In the genomic region with DNA sequence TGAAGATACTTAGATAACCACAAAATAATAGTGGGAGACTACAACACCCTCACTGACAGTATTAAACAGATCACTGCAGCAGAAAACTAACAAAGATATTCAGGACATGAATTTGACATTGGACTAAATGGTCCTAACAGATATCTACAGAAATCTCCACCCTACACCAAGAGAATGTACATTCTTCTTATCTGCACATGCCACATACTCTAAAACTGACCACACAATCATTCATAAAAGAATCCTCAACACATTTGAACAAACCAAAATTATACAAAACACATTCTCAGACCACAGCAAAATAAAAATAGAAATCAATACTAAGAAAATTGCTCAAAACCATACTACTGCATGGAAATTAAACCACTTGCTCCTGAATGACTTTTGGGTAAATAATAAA, we compare ENCODE assay signal across 32 cellular contexts.
"Had no signal": no experiment of that assay in that cellular context is flagged by ENCODE, and none has a peak within 500 bp of the region (broad histone marks: within the 10 kb centered on the region; RNA-seq: fewer than 3 reads in every experiment).

No MANE protein-coding gene starts in this region.

- H3K4me3 Mint-ChIP-seq: activated B cell treated with CpG ODN at 0.5 μM for 24 hours; activated CD8-positive, alpha-beta T cell treated with anti-CD3 and anti-CD28 coated beads for 36 hours; activated naive CD8-positive, alpha-beta T cell; activated T-cell treated with anti-CD3 and anti-CD28 coated beads, Interleukin-2, amount 50 U/mL, for 4 hours; activated T-helper 17 cell treated with anti-CD3 and anti-CD28 coated beads, Interleukin-2, amount 50 U/mL, for 72 hours; central memory CD8-positive, alpha-beta T cell; effector memory CD8-positive, alpha-beta T cell; T-helper 17 cell; T-helper 2 cell treated with Interferon-gamma antibody and Interleukin-4, amounts not matched to agents 5 μg/mL and 100 μg/mL, for 36 hours had no signal

- H3K9me3 ChIP-seq: esophagus muscularis mucosa, gastrocnemius medialis had no signal

- H3K36me3 Mint-ChIP-seq: activated naive CD8-positive, alpha-beta T cell had no signal

- H3K4me1 Mint-ChIP-seq: activated B cell treated with CpG ODN at 0.5 μM for 24 hours; activated T-helper 17 cell treated with anti-CD3 and anti-CD28 coated beads, Interleukin-2, amount 50 U/mL, for 72 hours; central memory CD8-positive, alpha-beta T cell; T-helper 17 cell had no signal

- H3K27me3 ChIP-seq: brain microvascular endothelial cell, esophagus muscularis mucosa, foreskin keratinocyte, gastrocnemius medialis had no signal

- H3K27ac Mint-ChIP-seq: activated B cell treated with CpG ODN at 0.5 μM for 24 hours; activated CD8-positive, alpha-beta T cell treated with anti-CD3 and anti-CD28 coated beads for 36 hours; activated naive CD8-positive, alpha-beta T cell; activated T-helper 17 cell treated with anti-CD3 and anti-CD28 coated beads, Interleukin-2, amount 50 U/mL, for 72 hours; effector memory CD8-positive, alpha-beta T cell; T-helper 17 cell; T-helper 2 cell treated with Interferon-gamma antibody and Interleukin-4, amounts not matched to agents 5 μg/mL and 100 μg/mL, for 36 hours had no signal

- H3K9me3 Mint-ChIP-seq: activated CD8-positive, alpha-beta T cell treated with anti-CD3 and anti-CD28 coated beads for 36 hours; activated T-cell treated with anti-CD3 and anti-CD28 coated beads, Interleukin-2, amount 50 U/mL, for 4 hours; activated T-helper 17 cell treated with anti-CD3 and anti-CD28 coated beads, Interleukin-2, amount 50 U/mL, for 72 hours; central memory CD8-positive, alpha-beta T cell; T-helper 2 cell treated with Interferon-gamma antibody and Interleukin-4, amounts not matched to agents 5 μg/mL and 100 μg/mL, for 36 hours had no signal

- DNase-seq: activated B cell treated with CpG ODN at 0.5 μM for 24 hours; activated CD4-positive, alpha-beta T cell treated with anti-CD3 and anti-CD28 coated beads for 48 hours; activated CD4-positive, alpha-beta T cell treated with anti-CD3 and anti-CD28 coated beads, Interleukin-2, amount 50 U/mL, for 1 hour; activated CD4-positive, alpha-beta T cell treated with anti-CD3 and anti-CD28 coated beads, Interleukin-2, amount 50 U/mL, for 48 hours; activated CD8-positive, alpha-beta memory T cell treated with anti-CD3 and anti-CD28 coated beads for 24 hours; activated CD8-positive, alpha-beta T cell treated with anti-CD3 and anti-CD28 coated beads for 36 hours; activated effector memory CD4-positive, alpha-beta T cell treated with Interleukin-2 at 50 U/mL for 16 hours; activated gamma-delta T cell treated with Interleukin-2 at 50 U/mL for 16 hours; activated naive CD4-positive, alpha-beta T cell treated with anti-CD3 and anti-CD28 coated beads, Interleukin-2, amount 50 U/mL, for 16 hours; activated naive CD4-positive, alpha-beta T cell treated with Interleukin-2 at 50 U/mL for 16 hours; activated T-cell treated with anti-CD3 and anti-CD28 coated beads, Interleukin-2, amount 50 U/mL, for 4 hours; amniotic stem cell; anterior cingulate cortex; brain microvascular endothelial cell; cortex of kidney; dermis blood vessel endothelial cell; effector CD4-positive, alpha-beta T cell; effector memory CD8-positive, alpha-beta T cell; foreskin keratinocyte; gastrocnemius medialis; glutamatergic neuron; T-helper 1 cell; T-helper 17 cell; T1000; WERI-Rb-1 had no signal

- H3K36me3 ChIP-seq: brain microvascular endothelial cell, esophagus muscularis mucosa, gastrocnemius medialis, WERI-Rb-1 had no signal

- FAIRE-seq: bronchial epithelial cell had no signal

- H3K4me3 ChIP-seq: esophagus muscularis mucosa, gastrocnemius medialis had no signal

- ATAC-seq: activated CD4-positive, CD25-positive, alpha-beta regulatory T cell treated with anti-CD3 and anti-CD28 coated beads, Interleukin-2, amount 50 U/mL, for 24 hours; activated CD8-positive, alpha-beta T cell treated with anti-CD3 and anti-CD28 coated beads for 36 hours; activated T-cell treated with anti-CD3 and anti-CD28 coated beads, Interleukin-2, amount 50 U/mL, for 4 hours; activated T-helper 17 cell treated with anti-CD3 and anti-CD28 coated beads, Interleukin-2, amount 50 U/mL, for 72 hours; effector memory CD8-positive, alpha-beta T cell; foreskin keratinocyte; gastrocnemius medialis; T-helper 17 cell had no signal

- H3K4me1 ChIP-seq: esophagus muscularis mucosa, foreskin keratinocyte, gastrocnemius medialis had no signal

- H3K27ac ChIP-seq: brain microvascular endothelial cell, esophagus muscularis mucosa, foreskin keratinocyte, gastrocnemius medialis, WERI-Rb-1 had no signal
